In the genomic region with DNA sequence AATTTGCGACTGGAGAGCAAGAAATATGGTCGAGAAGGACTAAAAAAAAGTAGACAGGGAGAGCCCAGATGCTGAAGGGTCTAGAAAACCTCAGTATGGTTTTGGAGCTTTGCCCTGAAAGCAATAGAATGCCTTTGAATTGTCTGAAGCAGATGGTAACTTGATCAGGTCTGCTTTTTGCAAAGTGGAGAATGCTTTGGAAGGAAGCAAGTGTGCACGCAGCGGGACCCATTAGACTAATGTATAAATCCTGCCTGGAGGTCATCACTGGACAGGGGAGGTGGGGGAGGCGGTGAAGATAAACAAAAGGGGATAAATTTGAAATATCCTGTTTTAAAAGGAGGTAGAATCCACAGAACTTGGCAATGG, we compare ENCODE assay signal across 7 cellular contexts. TPM values are rescaled to one million over a fixed set of nuclear protein-coding genes. Genes with fewer than 3 reads are reported as not detected.
A peak's percentile ranks its signal among the peaks of the same experiment; 100 is the strongest.
DNase-seq lines count a peak whose midpoint lies in the region; ATAC-seq, FAIRE-seq and TF ChIP-seq lines count a peak whose summit lies in the region.

No MANE protein-coding gene starts in this region.

- H3K4me3 ChIP-seq in GM08714 (ENCODE audit: low read length) (peak overlapping the region; percentile 56; the same call in 1 of the 2 replicates), bronchial epithelial cell (ENCODE audit: low read depth, low read length) (peak overlapping the region; percentile 74), mononuclear cell (ENCODE audit: low read length) (peak overlapping the region; percentile 91)

- no peaks in the 10 kb centered on the region for H3K9me3 ChIP-seq in mononuclear cell (ENCODE audit: low read depth, low read length)

- FAIRE-seq in bronchial epithelial cell (lab: Jason Lieb, UNC), result no peak

- DNase-seq in NCI-H2107 treated with DMSO at 0.1 percent for 48 hours (lab: John Stamatoyannopoulos, UW; ENCODE audit: unreplicated experiment) (peak; percentile 91), bronchial epithelial cell (ENCODE audit: low read depth) (no peak), NCI-H1436 (lab: John Stamatoyannopoulos, UW) (no peak), HPDE6-E6E7 (ENCODE audit: extremely low spot score) (no peak)

- no peak for ATAC-seq in HG02981 (IDR thresholded peaks at IDR 0.05; ENCODE audit: unreplicated experiment)

- TF ChIP-seq CTCF in bronchial epithelial cell (IDR thresholded peaks at IDR 0.05; ENCODE audit: insufficient read depth, low read length, severe bottlenecking), result no peak

- no peaks in the 10 kb centered on the region for H3K27me3 ChIP-seq in bronchial epithelial cell (ENCODE audit: control insufficient read depth, insufficient read depth, low read length)
- no peaks in the 10 kb centered on the region for H3K27me3 ChIP-seq in mononuclear cell (ENCODE audit: insufficient read depth, low read length)

- peaks cover 43% of the 10 kb centered on the region for H3K4me1 ChIP-seq in mononuclear cell (ENCODE audit: insufficient read depth, low read length)

- peaks cover 3% of the 10 kb centered on the region for H3K36me3 ChIP-seq in bronchial epithelial cell (ENCODE audit: control insufficient read depth, insufficient read depth, low read length)

RNA-seq across cellular contexts. Expression of a gene that starts 0.8 kb away (rescaled TPM):
- total RNA-seq in bronchial epithelial cell (12.4 TPM in 2 replicates), mononuclear cell (9.1 TPM)

RNA-seq across cellular contexts. Expression of a gene that starts 13.5 kb away (rescaled TPM):
- 1.3 and 2.3 TPM in 2 replicates for total RNA-seq in bronchial epithelial cell
- total RNA-seq in mononuclear cell, result 7.5 TPM

RNA-seq across cellular contexts. Expression of a gene that starts 19.0 kb away (rescaled TPM):
- 9.5 and 12.1 TPM in 2 replicates for total RNA-seq in bronchial epithelial cell
- 6.7 TPM for total RNA-seq in mononuclear cell

RNA-seq across cellular contexts. Expression of a gene that starts 28.2 kb away (rescaled TPM):
- total RNA-seq in bronchial epithelial cell (under 0.01 and 0.13 TPM in 2 replicates), mononuclear cell (0.10 TPM)

RNA-seq across cellular contexts. Expression of a gene that starts 35.9 kb away (rescaled TPM):
- 6.3 and 10.0 TPM in 2 replicates for total RNA-seq in bronchial epithelial cell
- total RNA-seq in mononuclear cell, result 2.7 TPM
